ENCODE assay signal across 1 cellular context in the genomic region with DNA sequence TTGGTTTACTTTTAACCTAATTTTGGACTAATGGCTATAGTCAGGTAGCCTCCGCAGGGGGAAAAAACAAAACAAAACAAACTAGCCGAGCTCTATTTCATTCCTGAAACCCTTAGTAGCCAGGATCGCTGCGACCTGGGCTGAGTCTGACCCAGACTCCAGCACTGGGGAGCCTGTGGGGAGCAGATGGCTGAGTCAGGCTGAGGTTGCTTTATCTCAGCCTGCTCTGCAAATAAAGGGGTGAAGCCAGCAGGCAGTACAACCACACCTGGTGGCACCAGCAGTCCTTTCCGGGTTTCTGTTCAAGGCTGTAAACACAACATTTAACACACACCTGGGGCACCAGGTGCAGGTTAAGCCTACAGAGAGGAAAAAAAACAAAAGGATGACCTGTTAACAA.
TF ChIP-seq lines count a peak whose summit lies in the region.

No MANE protein-coding gene starts in this region.

TF ChIP-seq in SK-N-SH, 30 proteins besides CTCF, POLR2A, EP300 and RAD21 (continued from another document):
- TF ChIP-seq REST (IDR thresholded peaks at IDR 0.05; ENCODE audit: low read depth, low read length) (no peak), CHD2 (IDR thresholded peaks at IDR 0.05; ENCODE audit: low read length, partially characterized antibody) (no peak), FOXM1 (IDR thresholded peaks at IDR 0.05; ENCODE audit: low read depth) (no peak), SMC3 (IDR thresholded peaks at IDR 0.05; ENCODE audit: low read depth, low read length) (no peak)
- TF ChIP-seq, protein P1, sequence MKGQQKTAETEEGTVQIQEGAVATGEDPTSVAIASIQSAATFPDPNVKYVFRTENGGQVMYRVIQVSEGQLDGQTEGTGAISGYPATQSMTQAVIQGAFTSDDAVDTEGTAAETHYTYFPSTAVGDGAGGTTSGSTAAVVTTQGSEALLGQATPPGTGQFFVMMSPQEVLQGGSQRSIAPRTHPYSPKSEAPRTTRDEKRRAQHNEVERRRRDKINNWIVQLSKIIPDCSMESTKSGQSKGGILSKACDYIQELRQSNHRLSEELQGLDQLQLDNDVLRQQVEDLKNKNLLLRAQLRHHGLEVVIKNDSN (IDR thresholded peaks at IDR 0.05; ENCODE audit: borderline replicate concordance, low read depth): no peak
